12 cellular contexts compared by ENCODE assay signal in the genomic region with DNA sequence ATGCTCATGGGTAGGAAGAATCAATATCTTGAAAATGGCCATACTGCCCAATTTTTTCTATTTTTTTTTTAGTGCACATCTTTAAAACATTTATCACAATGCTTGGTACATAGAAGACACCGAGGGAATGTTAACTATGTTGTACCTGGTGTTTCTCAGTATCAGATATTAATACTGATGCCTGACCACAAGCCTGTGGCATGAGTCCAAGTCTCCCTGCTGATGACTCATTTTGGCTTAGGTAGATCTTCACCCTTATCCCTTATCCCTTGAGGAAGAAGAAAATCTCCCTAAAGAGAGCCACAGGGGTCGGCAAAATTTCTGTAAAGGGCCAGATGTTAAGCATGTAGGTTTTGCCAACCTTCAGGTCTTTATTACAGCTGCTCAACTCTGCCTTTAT. TPM values are rescaled to one million over a fixed set of nuclear protein-coding genes. Genes with fewer than 3 reads are reported as not detected.
DNase-seq lines count a peak whose midpoint lies in the region; ATAC-seq and TF ChIP-seq lines count a peak whose summit lies in the region.
"Had no signal": no experiment of that assay in that cellular context is flagged by ENCODE, and none has a peak within 500 bp of the region (broad histone marks: within the 10 kb centered on the region; RNA-seq: fewer than 3 reads in every experiment).

No MANE protein-coding gene starts in this region.

- H3K4me3 ChIP-seq in WERI-Rb-1 (ENCODE audit: low read depth, low read length) (no peak overlapping the region), heart left ventricle (no peak overlapping the region)

- no peak for TF ChIP-seq POLR2A in heart left ventricle (IDR thresholded peaks at IDR 0.05)

- H3K27ac ChIP-seq in VCaP (peak overlapping the region; percentile 79), WERI-Rb-1 (no peak overlapping the region), heart left ventricle (no peak overlapping the region)

- no peak for TF ChIP-seq CTCF in VCaP (conservative IDR thresholded peaks at IDR 0.05)
- no peak for TF ChIP-seq CTCF in endothelial cell (IDR thresholded peaks at IDR 0.05; ENCODE audit: unreplicated experiment)
- TF ChIP-seq CTCF in WERI-Rb-1 (IDR thresholded peaks at IDR 0.05; ENCODE audit: low read depth, low read length): no peak
- no peak for TF ChIP-seq CTCF in heart left ventricle (IDR thresholded peaks at IDR 0.05)

- H3K9me3 ChIP-seq in WERI-Rb-1 (ENCODE audit: severe bottlenecking): no peaks in the 10 kb centered on the region
- no peaks in the 10 kb centered on the region for H3K9me3 ChIP-seq in heart left ventricle

- no peak overlapping the region for H3K4me3 Mint-ChIP-seq in endothelial cell (ENCODE audit: unreplicated experiment)
- H3K4me3 Mint-ChIP-seq in stimulated activated naive CD8-positive, alpha-beta T cell treated with anti-CD3 and anti-CD28 coated beads, Interleukin-15, amount 100 ng/mL, for 72 hours: no peak overlapping the region
- H3K4me3 Mint-ChIP-seq: CD14-positive monocyte, IgD-negative memory B cell had no signal

- peaks cover 0 to 17% (median 4%) of the 10 kb centered on the region in 12 donors for H3K4me1 ChIP-seq in heart left ventricle

- H3K36me3 ChIP-seq in WERI-Rb-1: no peaks in the 10 kb centered on the region
- no peaks in the 10 kb centered on the region for H3K36me3 ChIP-seq in heart left ventricle

- no peaks in the 10 kb centered on the region for H3K27me3 ChIP-seq in WERI-Rb-1 (ENCODE audit: insufficient read depth, low read depth, severe bottlenecking)
- no peaks in the 10 kb centered on the region for H3K27me3 ChIP-seq in heart left ventricle

- no peaks in the 10 kb centered on the region for H3K27me3 Mint-ChIP-seq in endothelial cell (ENCODE audit: unreplicated experiment)
- no peaks in the 10 kb centered on the region for H3K27me3 Mint-ChIP-seq in stimulated activated naive CD8-positive, alpha-beta T cell treated with anti-CD3 and anti-CD28 coated beads, Interleukin-15, amount 100 ng/mL, for 72 hours

- intact Hi-C loops in heart left ventricle (cut with DNase I): no loop called here

- peaks cover 13% of the 10 kb centered on the region for H3K36me3 Mint-ChIP-seq in endothelial cell (ENCODE audit: low read depth, unreplicated experiment)
- H3K36me3 Mint-ChIP-seq: IgD-negative memory B cell had no signal

- no peak overlapping the region for H3K27ac Mint-ChIP-seq in endothelial cell (ENCODE audit: unreplicated experiment)
- no peak overlapping the region for H3K27ac Mint-ChIP-seq in stimulated activated naive CD8-positive, alpha-beta T cell treated with anti-CD3 and anti-CD28 coated beads, Interleukin-15, amount 100 ng/mL, for 72 hours
- H3K27ac Mint-ChIP-seq: CD14-positive monocyte, IgD-negative memory B cell had no signal

- peaks cover 23% of the 10 kb centered on the region for H3K4me1 Mint-ChIP-seq in endothelial cell (ENCODE audit: unreplicated experiment)
- H3K4me1 Mint-ChIP-seq in stimulated activated naive CD8-positive, alpha-beta T cell treated with anti-CD3 and anti-CD28 coated beads, Interleukin-15, amount 100 ng/mL, for 72 hours: peaks cover 23% of the 10 kb centered on the region

- ATAC-seq in stimulated activated naive CD8-positive, alpha-beta T cell treated with anti-CD3 and anti-CD28 coated beads, Interleukin-15, amount 100 ng/mL, for 72 hours: no peak
- ATAC-seq in heart left ventricle: no peak

- no peaks in the 10 kb centered on the region for H3K9me3 Mint-ChIP-seq in endothelial cell (ENCODE audit: unreplicated experiment)
- no peaks in the 10 kb centered on the region for H3K9me3 Mint-ChIP-seq in stimulated activated naive CD8-positive, alpha-beta T cell treated with anti-CD3 and anti-CD28 coated beads, Interleukin-15, amount 100 ng/mL, for 72 hours
- H3K9me3 Mint-ChIP-seq: CD14-positive monocyte had no signal

- DNase-seq in Daoy (ENCODE audit: low read depth) (peak; percentile 77), HT-29 (ENCODE audit: low spot score) (peak; percentile 87), kidney glomerular epithelial cell (lab: John Stamatoyannopoulos, UW) (peak; percentile 76), endothelial cell (ENCODE audit: low spot score) (no peak), WERI-Rb-1 (no peak), heart left ventricle (no peak)
- no peak for DNase-seq in stimulated activated naive CD8-positive, alpha-beta T cell treated with anti-CD3 and anti-CD28 coated beads, Interleukin-15, amount 100 ng/mL, for 72 hours
- DNase-seq: activated CD4-positive, alpha-beta T cell treated with anti-CD3 and anti-CD28 coated beads for 1 hour; NCI-H2081 treated with DMSO at 0.1 percent for 48 hours had no signal

- 60 to 81% (median 75%) methylated on average over 2 of the region's 2 CpGs for WGBS in heart left ventricle, 4 donors

RNA-seq across cellular contexts. Expression of a gene that starts 14.5 kb away (rescaled TPM):
- total RNA-seq in Daoy (2014; rRNA removed; shearing (Covaris generic)): 34.0 and 36.6 TPM in 2 replicates
- total RNA-seq in HT-29 (2014; rRNA removed; shearing (Covaris generic)): not detected in 2 replicates
- 60.2 TPM for total RNA-seq in endothelial cell (ENCODE audit: unreplicated experiment)
- total RNA-seq in heart left ventricle: 10 to 100 TPM in 7 of 9 donors, 1 to 10 TPM in 2; 6.9 to 30.5 (median 14.5) TPM
- 1 to 10 TPM; 1.9 to 9.3 TPM for polyA plus RNA-seq in heart left ventricle
- polyA plus RNA-seq: IgD-negative memory B cell had no signal

RNA-seq across cellular contexts. Expression of a gene that starts 56.7 kb away (rescaled TPM):
- 4.8 and 5.0 TPM in 2 replicates for total RNA-seq in Daoy (2014; rRNA removed; shearing (Covaris generic))
- total RNA-seq in HT-29 (2014; rRNA removed; shearing (Covaris generic)): 9.7 and 10.8 TPM in 2 replicates
- total RNA-seq in endothelial cell (ENCODE audit: unreplicated experiment) (17.5 TPM), heart left ventricle (10 to 100 TPM in 1 of 9 donors, 1 to 10 TPM in 8; 3.3 to 10.6 (median 7.5) TPM)
- polyA plus RNA-seq in heart left ventricle: 10 to 100 TPM in 1 of 2 donors, 1 to 10 TPM in 1; 2.1 to 10.6 TPM

Comparison
In these comparisons a context has a peak if more than half of its experiments do, and no peak if none do; other contexts are left out.
1. DNase-seq: peak in Daoy (single experiment), HT-29 (single experiment) and kidney glomerular epithelial cell (single experiment); none in endothelial cell (single experiment), stimulated activated naive CD8-positive, alpha-beta T cell treated with anti-CD3 and anti-CD28 coated beads, Interleukin-15, amount 100 ng/mL, for 72 hours (0 of 2), WERI-Rb-1 (single experiment) and heart left ventricle (0 of 5).